ENCODE assay signal across 8 cellular contexts in genomic region chr12:87848248-87848868, GRCh38.
DNase-seq lines count a peak whose midpoint lies in the region; ATAC-seq and TF ChIP-seq lines count a peak whose summit lies in the region.

No MANE protein-coding gene starts in this region.

- H3K27me3 ChIP-seq in naive thymus-derived CD4-positive, alpha-beta T cell (ENCODE audit: control insufficient read depth in 2 of 2, insufficient read depth in 2 of 2, low read length in 2 of 2), result no peaks in the 10 kb centered on the region

- no peaks in the 10 kb centered on the region for H3K36me3 ChIP-seq in naive thymus-derived CD4-positive, alpha-beta T cell (ENCODE audit: control insufficient read depth in 2 of 3, insufficient read depth in 3 of 3, low read length in 3 of 3)

- H3K4me1 Mint-ChIP-seq in endothelial cell (ENCODE audit: unreplicated experiment), result peaks cover 3% of the 10 kb centered on the region
- peaks cover 0 to 1% (median 0%) of the 10 kb centered on the region in 7 donors for H3K4me1 Mint-ChIP-seq in naive thymus-derived CD4-positive, alpha-beta T cell

- no peaks in the 10 kb centered on the region for H3K9me3 Mint-ChIP-seq in endothelial cell (ENCODE audit: unreplicated experiment)
- no peaks in the 10 kb centered on the region for H3K9me3 Mint-ChIP-seq in naive thymus-derived CD4-positive, alpha-beta T cell

- no peak overlapping the region for H3K27ac Mint-ChIP-seq in endothelial cell (ENCODE audit: unreplicated experiment)
- H3K27ac Mint-ChIP-seq in naive thymus-derived CD4-positive, alpha-beta T cell, result no peak overlapping the region

- CTCF ChIA-PET in naive thymus-derived CD4-positive, alpha-beta T cell (lab: Charles Lee), result no interaction called here

- in situ Hi-C loops in G401 (cut with HindIII; ENCODE audit: low sequenced_read_pairs), result no loop called here

- peak; percentile 60 for ATAC-seq in GM21723 (IDR thresholded peaks at IDR 0.05; ENCODE audit: unreplicated experiment)
- peak; percentile 54 for ATAC-seq in naive thymus-derived CD4-positive, alpha-beta T cell
- no peak for ATAC-seq in HG02840 (IDR thresholded peaks at IDR 0.05; ENCODE audit: low FRiP score, unreplicated experiment)
- ATAC-seq in GM19324 (IDR thresholded peaks at IDR 0.05; ENCODE audit: low FRiP score, unreplicated experiment), result no peak

- H3K4me1 ChIP-seq in naive thymus-derived CD4-positive, alpha-beta T cell (ENCODE audit: control insufficient read depth in 2 of 2, insufficient read depth in 2 of 2, low read length in 2 of 2), result no peaks in the 10 kb centered on the region

- no peak overlapping the region for H3K4me3 Mint-ChIP-seq in endothelial cell (ENCODE audit: unreplicated experiment)
- no peak overlapping the region for H3K4me3 Mint-ChIP-seq in naive thymus-derived CD4-positive, alpha-beta T cell

- H3K27me3 Mint-ChIP-seq in endothelial cell (ENCODE audit: unreplicated experiment), result no peaks in the 10 kb centered on the region
- peaks cover 0 to 7% (median 3%) of the 10 kb centered on the region in 5 donors for H3K27me3 Mint-ChIP-seq in naive thymus-derived CD4-positive, alpha-beta T cell

- H3K4me3 ChIP-seq in naive thymus-derived CD4-positive, alpha-beta T cell (ENCODE audit: low read length), result no peak overlapping the region

- POLR2A ChIA-PET in naive thymus-derived CD4-positive, alpha-beta T cell (lab: Charles Lee), result no interaction called here

- no peaks in the 10 kb centered on the region for H3K36me3 Mint-ChIP-seq in endothelial cell (ENCODE audit: low read depth, unreplicated experiment)
- no peaks in the 10 kb centered on the region for H3K36me3 Mint-ChIP-seq in naive thymus-derived CD4-positive, alpha-beta T cell

- intact Hi-C loops in naive thymus-derived CD4-positive, alpha-beta T cell (cut with micrococcal nuclease), result loop anchor here in 1 of 2 donors (2.0 to 5.0 kb wide), 2 partner anchors 149 to 204 kb away; no protein-coding TSS in a partner anchor

- peak; percentile 68 for DNase-seq in G401 (ENCODE audit: low spot score)
- DNase-seq in LHCN-M2 (ENCODE audit: low read depth), result peak; percentile 61
- peak; percentile 48 for DNase-seq in RPMI8226
- DNase-seq in endothelial cell (ENCODE audit: low spot score), result peak; percentile 37
- DNase-seq in naive thymus-derived CD4-positive, alpha-beta T cell, result peak in 6 of 9 donors; percentile 3 to 39 (median 12)

- no peak overlapping the region for H3K27ac ChIP-seq in naive thymus-derived CD4-positive, alpha-beta T cell (ENCODE audit: low read depth, low read length)

- peak; percentile 94 for TF ChIP-seq CTCF in endothelial cell (IDR thresholded peaks at IDR 0.05; ENCODE audit: unreplicated experiment)

- no peaks in the 10 kb centered on the region for H3K9me3 ChIP-seq in naive thymus-derived CD4-positive, alpha-beta T cell (ENCODE audit: control insufficient read depth in 2 of 3, low read length in 3 of 3)

Comparison
In these comparisons a context has a peak if more than half of its experiments do, and no peak if none do; other contexts are left out.
1. DNase-seq: peak in every context shown above with its lines; median percentile 68 in G401; 61 in LHCN-M2; 48 in RPMI8226; 37 in endothelial cell; 12 in naive thymus-derived CD4-positive, alpha-beta T cell.
2. ATAC-seq: peak in GM21723 (single experiment) and naive thymus-derived CD4-positive, alpha-beta T cell (single experiment); none in HG02840 (single experiment) and GM19324 (single experiment).